ENCODE assay signal across 9 cellular contexts in the genomic region with DNA sequence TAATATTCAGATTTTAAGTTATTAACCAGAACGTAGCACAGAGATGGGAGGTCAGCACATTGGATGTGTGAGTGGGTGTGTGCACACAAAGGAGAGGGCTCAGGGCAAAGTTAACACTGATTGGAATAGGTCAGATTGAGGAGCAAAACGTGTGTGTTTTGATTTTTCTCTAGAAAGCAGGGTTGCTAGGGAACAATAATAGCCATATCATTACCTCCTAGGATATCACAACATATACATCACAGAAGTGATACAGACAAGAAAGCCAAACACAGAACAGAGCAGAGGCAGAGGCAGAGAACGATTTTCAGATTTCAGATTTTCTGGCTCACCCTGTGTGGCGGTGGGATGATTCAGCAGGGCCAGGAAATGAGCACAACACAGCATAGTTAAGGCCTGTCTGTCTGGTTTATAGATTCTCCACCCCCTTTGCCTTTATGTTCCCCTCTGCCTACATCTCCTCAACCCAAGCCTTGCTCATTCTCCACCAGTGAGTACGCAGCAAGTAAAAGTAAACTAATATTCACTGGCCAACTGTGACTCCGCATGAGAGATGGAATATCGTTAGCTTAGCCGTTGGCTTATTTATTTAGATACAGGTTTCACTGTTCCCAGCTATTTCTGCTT.
A peak's percentile ranks its signal among the peaks of the same experiment; 100 is the strongest.
DNase-seq lines count a peak whose midpoint lies in the region; ATAC-seq, FAIRE-seq and TF ChIP-seq lines count a peak whose summit lies in the region.
"Had no signal": no experiment of that assay in that cellular context is flagged by ENCODE, and none has a peak within 500 bp of the region (broad histone marks: within the 10 kb centered on the region; RNA-seq: fewer than 3 reads in every experiment).

No MANE protein-coding gene starts in this region.

- no peaks in the 10 kb centered on the region for H3K9me1 ChIP-seq in endothelial cell of umbilical vein (replicated peaks; ENCODE audit: control insufficient read depth, extremely low read depth, insufficient read depth, low read length)

- no peaks in the 10 kb centered on the region for H4K20me1 ChIP-seq in endothelial cell of umbilical vein (replicated peaks; ENCODE audit: control insufficient read depth, extremely low read depth, insufficient read depth, low read length)

- in situ Hi-C loops in gastrocnemius medialis (cut with MboI; ENCODE audit: low sequenced_read_pairs in 4 of 4) = no loop called here

- peak overlapping the region; percentile 60 for H3K4me2 ChIP-seq in endothelial cell of umbilical vein (ENCODE audit: insufficient read depth, low read length)

- no TSS peak for BruUV-seq in endothelial cell of umbilical vein (replicated peaks; lab: Mats Ljungman, UMichigan)

- peak overlapping the region; percentile 64 for H3K9ac ChIP-seq in endothelial cell of umbilical vein (replicated peaks; ENCODE audit: extremely low read depth, insufficient read depth, low read length)

- CTCF ChIA-PET in endothelial cell of umbilical vein (lab: Charles Lee) = no interaction called here

- H3K27ac ChIP-seq in endothelial cell of umbilical vein (ENCODE audit: insufficient read depth, low read depth, low read length) (peak overlapping the region; percentile 85), gastrocnemius medialis (peak overlapping the region; percentile 89 to 96 (median 96))
- H3K27ac ChIP-seq: HL-60 had no signal

- H3K4me1 ChIP-seq in endothelial cell of umbilical vein (ENCODE audit: control insufficient read depth, extremely low read depth, insufficient read depth, low read length) (peaks cover 52% of the 10 kb centered on the region), gastrocnemius medialis (peaks cover 28 to 42% of the 10 kb centered on the region in 2 donors)

- H3K36me3 ChIP-seq in endothelial cell of umbilical vein (ENCODE audit: control insufficient read depth in 2 of 2, extremely low read depth in 1 of 2, insufficient read depth in 2 of 2, low read length in 2 of 2) (no peaks in the 10 kb centered on the region), gastrocnemius medialis (no peaks in the 10 kb centered on the region)

- H3K79me2 ChIP-seq in endothelial cell of umbilical vein (ENCODE audit: control insufficient read depth, insufficient read depth, low read length) = no peaks in the 10 kb centered on the region

- dilution Hi-C loops in endothelial cell of umbilical vein (cut with MboI; ENCODE audit: extremely low pct_ligation_motif_present, low sequenced_read_pairs) = no loop called here

- ATAC-seq in gastrocnemius medialis = peak; percentile 19 to 31
- ATAC-seq in GM21825 (IDR thresholded peaks at IDR 0.05; ENCODE audit: unreplicated experiment) = no peak

- H3K4me3 ChIP-seq in endothelial cell of umbilical vein (replicated peaks in 1 of 3; ENCODE audit: insufficient read depth in 1 of 3, low read depth in 1 of 3, low read length in 3 of 3) (no peak overlapping the region), gastrocnemius medialis (peak overlapping the region in 3 of 4 donors; percentile 30 to 36 (median 33))

- H3K27me3 ChIP-seq in endothelial cell of umbilical vein (ENCODE audit: control insufficient read depth in 2 of 2, insufficient read depth in 2 of 2, low read length in 2 of 2) = no peaks in the 10 kb centered on the region
- H3K27me3 ChIP-seq in gastrocnemius medialis = no peaks in the 10 kb centered on the region

- DNase-seq in NCI-H1105 treated with DMSO at 0.1 percent for 48 hours (lab: John Stamatoyannopoulos, UW) (peak; percentile 25), NCI-H1105 (lab: John Stamatoyannopoulos, UW) (no peak), NCI-H2227 treated with DMSO at 0.1 percent for 48 hours (lab: John Stamatoyannopoulos, UW) (peak; percentile 47), endothelial cell of umbilical vein (ENCODE audit: low read depth, low spot score) (peak; percentile 85), gastrocnemius medialis (no peak), globus pallidus (ENCODE audit: low spot score) (no peak)
- DNase-seq in activated CD8-positive, alpha-beta memory T cell treated with anti-CD3 and anti-CD28 coated beads, Interleukin-2, amount 50 U/mL, for 48 hours = no peak

- TF ChIP-seq CTCF in endothelial cell of umbilical vein (IDR thresholded peaks at IDR 0.05; ENCODE audit: extremely low read depth in 1 of 2, insufficient read depth in 1 of 2, low read depth in 1 of 2, low read length in 2 of 2) = no peak
- no peak for TF ChIP-seq CTCF in gastrocnemius medialis (IDR thresholded peaks at IDR 0.05 in 4 of 5, conservative IDR thresholded peaks at IDR 0.05 in 1 of 5)

- peak overlapping the region; percentile 68 for H2AFZ ChIP-seq in endothelial cell of umbilical vein (ENCODE audit: low read depth, low read length)

- no peaks in the 10 kb centered on the region for H3K9me3 ChIP-seq in endothelial cell of umbilical vein (replicated peaks; ENCODE audit: control insufficient read depth, insufficient read depth, low read length)
- no peaks in the 10 kb centered on the region for H3K9me3 ChIP-seq in gastrocnemius medialis

- intact Hi-C loops in endothelial cell of umbilical vein (cut with micrococcal nuclease) = loop anchor here (2.0 to 5.0 kb wide), 10 partner anchors 44 to 396 kb away; partner anchors contain the start of gene TSC22D1
- intact Hi-C loops in gastrocnemius medialis (cut with DNase I; ENCODE audit: low total_unique reads) = no loop called here

- no peak for TF ChIP-seq POLR2A in endothelial cell of umbilical vein (IDR thresholded peaks at IDR 0.05; ENCODE audit: low read depth, low read length)
- no peak for TF ChIP-seq POLR2A in gastrocnemius medialis (IDR thresholded peaks at IDR 0.05)

- FAIRE-seq in endothelial cell of umbilical vein (lab: Jason Lieb, UNC) = peak; percentile 97

- POLR2A ChIA-PET in endothelial cell of umbilical vein (lab: Charles Lee) = no interaction called here

TF ChIP-seq in endothelial cell of umbilical vein, 7 proteins besides CTCF, POLR2A, EP300 and RAD21:
- TF ChIP-seq JUN (IDR thresholded peaks at IDR 0.05; ENCODE audit: borderline replicate concordance, insufficient read depth, insufficient read length, low read depth) (peak; percentile 67), MYC (IDR thresholded peaks at IDR 0.05; ENCODE audit: low read depth, low read length) (no peak), FOS (IDR thresholded peaks at IDR 0.05; ENCODE audit: borderline replicate concordance, insufficient read depth, low read length) (peak; percentile 88), GATA2 (IDR thresholded peaks at IDR 0.05; ENCODE audit: insufficient read depth, insufficient read length, low read depth, low read length) (no peak), EZH2 (IDR thresholded peaks at IDR 0.05; ENCODE audit: borderline replicate concordance, low read depth, low read length, severe bottlenecking) (no peak), POLR2AphosphoS5 (IDR thresholded peaks at IDR 0.05; ENCODE audit: insufficient read depth, low read depth, low read length) (peak; percentile 57)
- TF ChIP-seq, protein P1, sequence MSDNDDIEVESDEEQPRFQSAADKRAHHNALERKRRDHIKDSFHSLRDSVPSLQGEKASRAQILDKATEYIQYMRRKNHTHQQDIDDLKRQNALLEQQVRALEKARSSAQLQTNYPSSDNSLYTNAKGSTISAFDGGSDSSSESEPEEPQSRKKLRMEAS (IDR thresholded peaks at IDR 0.05; ENCODE audit: insufficient read depth, insufficient read length) = no peak

Comparison
In these comparisons a context has a peak if more than half of its experiments do, and no peak if none do; other contexts are left out.
1. DNase-seq: peak in NCI-H1105 treated with DMSO at 0.1 percent for 48 hours (single experiment), NCI-H2227 treated with DMSO at 0.1 percent for 48 hours (single experiment) and endothelial cell of umbilical vein (single experiment); none in NCI-H1105 (single experiment), gastrocnemius medialis (0 of 2), activated CD8-positive, alpha-beta memory T cell treated with anti-CD3 and anti-CD28 coated beads, Interleukin-2, amount 50 U/mL, for 48 hours (single experiment) and globus pallidus (single experiment).
2. H3K4me3 ChIP-seq: peak in gastrocnemius medialis (3 of 4); none in endothelial cell of umbilical vein (0 of 3).